In genomic region chr12:122244565-122245371, GRCh38 we compare ENCODE assay signal across 17 cellular contexts. TPM values are rescaled to one million over a fixed set of nuclear protein-coding genes. Genes with fewer than 3 reads are reported as not detected.
DNase-seq lines count a peak whose midpoint lies in the region; ATAC-seq and TF ChIP-seq lines count a peak whose summit lies in the region.
"Had no signal": no experiment of that assay in that cellular context is flagged by ENCODE, and none has a peak within 500 bp of the region (broad histone marks: within the 10 kb centered on the region; RNA-seq: fewer than 3 reads in every experiment).

No MANE protein-coding gene starts in this region.

- intact Hi-C loops in natural killer cell (cut with micrococcal nuclease): no loop called here

- POLR2A ChIA-PET in RWPE1 (lab: Yijun Ruan, JAX; ENCODE audit: low non-redundant PET): no interaction called here

- no peak for TF ChIP-seq CTCF in RWPE1 (conservative IDR thresholded peaks at IDR 0.05; ENCODE audit: low read depth)
- no peak for TF ChIP-seq CTCF in natural killer cell (IDR thresholded peaks at IDR 0.05)

- DNase-seq in GM03348 (ENCODE audit: low spot score): peak; percentile 13
- DNase-seq in RWPE1 (ENCODE audit: low spot score): peak; percentile 34
- DNase-seq in activated naive CD4-positive, alpha-beta T cell treated with anti-CD3 and anti-CD28 coated beads, Interleukin-2, amount 10 ng/mL, durations not matched to agents 7 days and 5 days: peak; percentile 30
- DNase-seq in natural killer cell: no peak
- DNase-seq in stimulated activated naive B cell treated with anti-CD40 and anti-IgM and Interleukin-4, amounts not matched to agents 10 μg/mL and 1 μg/mL and 100 μg/mL, for 72 hours: no peak
- DNase-seq in T1000 (lab: John Stamatoyannopoulos, UW): no peak
- DNase-seq: C1 segment of cervical spinal cord, EL, heart left ventricle, HFFc6, Karpas-422, midbrain, NCI-H1436 treated with DMSO at 0.1 percent for 48 hours, NCI-H446 had no signal

- no peaks in the 10 kb centered on the region for H3K27me3 Mint-ChIP-seq in activated naive CD4-positive, alpha-beta T cell treated with anti-CD3 and anti-CD28 coated beads, Interleukin-2, amount 10 ng/mL, durations not matched to agents 7 days and 5 days
- H3K27me3 Mint-ChIP-seq in natural killer cell (ENCODE audit: low read depth in 2 of 2): no peaks in the 10 kb centered on the region
- H3K27me3 Mint-ChIP-seq in stimulated activated naive B cell treated with anti-CD40 and anti-IgM and Interleukin-4, amounts not matched to agents 10 μg/mL and 1 μg/mL and 100 μg/mL, for 72 hours: no peaks in the 10 kb centered on the region

- CTCF ChIA-PET in RWPE1 (lab: Yijun Ruan, JAX): interaction anchor here (0.6 to 0.7 kb wide), 3 partner anchors 8 to 433 kb away, joined by 3 to 9 read pairs (median 4); no protein-coding TSS in a partner anchor
- CTCF ChIA-PET in activated naive CD4-positive, alpha-beta T cell treated with anti-CD3 and anti-CD28 coated beads, Interleukin-2, amount 10 ng/mL, durations not matched to agents 7 days and 5 days (lab: Charles Lee): interaction anchor here (0.5 to 1.4 kb wide), 6 partner anchors 14 to 124 kb away, joined by 3 to 6 read pairs (median 4); no protein-coding TSS in a partner anchor

- peak overlapping the region; percentile 73 for H3K4me3 Mint-ChIP-seq in activated naive CD4-positive, alpha-beta T cell treated with anti-CD3 and anti-CD28 coated beads, Interleukin-2, amount 10 ng/mL, durations not matched to agents 7 days and 5 days
- H3K4me3 Mint-ChIP-seq in natural killer cell: peak overlapping the region; percentile 1
- no peak overlapping the region for H3K4me3 Mint-ChIP-seq in stimulated activated naive B cell treated with anti-CD40 and anti-IgM and Interleukin-4, amounts not matched to agents 10 μg/mL and 1 μg/mL and 100 μg/mL, for 72 hours
- H3K4me3 Mint-ChIP-seq: HFFc6 had no signal

- H3K27ac ChIP-seq in RWPE1: no peak overlapping the region
- H3K27ac ChIP-seq: adrenal gland, epithelial cell of prostate had no signal

- peak in 1 of 3 donors; percentile 39 for ATAC-seq in natural killer cell
- no peak for ATAC-seq in stimulated activated naive B cell treated with anti-CD40 and anti-IgM and Interleukin-4, amounts not matched to agents 10 μg/mL and 1 μg/mL and 100 μg/mL, for 72 hours (replicated peaks)
- no peak for ATAC-seq in HG03442 (IDR thresholded peaks at IDR 0.05; ENCODE audit: unreplicated experiment)
- ATAC-seq: heart left ventricle had no signal

- peak overlapping the region; percentile 96 for H3K27ac Mint-ChIP-seq in activated naive CD4-positive, alpha-beta T cell treated with anti-CD3 and anti-CD28 coated beads, Interleukin-2, amount 10 ng/mL, durations not matched to agents 7 days and 5 days
- H3K27ac Mint-ChIP-seq in natural killer cell: peak overlapping the region in 1 of 2 donors; percentile 6
- H3K27ac Mint-ChIP-seq in stimulated activated naive B cell treated with anti-CD40 and anti-IgM and Interleukin-4, amounts not matched to agents 10 μg/mL and 1 μg/mL and 100 μg/mL, for 72 hours: no peak overlapping the region
- H3K27ac Mint-ChIP-seq: HFFc6 had no signal

- H3K36me3 Mint-ChIP-seq in activated naive CD4-positive, alpha-beta T cell treated with anti-CD3 and anti-CD28 coated beads, Interleukin-2, amount 10 ng/mL, durations not matched to agents 7 days and 5 days: peaks cover 28% of the 10 kb centered on the region
- peaks cover 9% of the 10 kb centered on the region for H3K36me3 Mint-ChIP-seq in natural killer cell
- peaks cover 42 to 49% of the 10 kb centered on the region in 2 donors for H3K36me3 Mint-ChIP-seq in stimulated activated naive B cell treated with anti-CD40 and anti-IgM and Interleukin-4, amounts not matched to agents 10 μg/mL and 1 μg/mL and 100 μg/mL, for 72 hours

- peaks cover 26% of the 10 kb centered on the region for H3K4me1 Mint-ChIP-seq in activated naive CD4-positive, alpha-beta T cell treated with anti-CD3 and anti-CD28 coated beads, Interleukin-2, amount 10 ng/mL, durations not matched to agents 7 days and 5 days
- peaks cover 0 to 6% of the 10 kb centered on the region in 2 donors for H3K4me1 Mint-ChIP-seq in natural killer cell
- H3K4me1 Mint-ChIP-seq in stimulated activated naive B cell treated with anti-CD40 and anti-IgM and Interleukin-4, amounts not matched to agents 10 μg/mL and 1 μg/mL and 100 μg/mL, for 72 hours: peaks cover 0 to 2% of the 10 kb centered on the region in 2 donors

- no peaks in the 10 kb centered on the region for H3K9me3 Mint-ChIP-seq in activated naive CD4-positive, alpha-beta T cell treated with anti-CD3 and anti-CD28 coated beads, Interleukin-2, amount 10 ng/mL, durations not matched to agents 7 days and 5 days
- H3K9me3 Mint-ChIP-seq in natural killer cell: no peaks in the 10 kb centered on the region
- H3K9me3 Mint-ChIP-seq in stimulated activated naive B cell treated with anti-CD40 and anti-IgM and Interleukin-4, amounts not matched to agents 10 μg/mL and 1 μg/mL and 100 μg/mL, for 72 hours: no peaks in the 10 kb centered on the region
- H3K9me3 Mint-ChIP-seq: HFFc6 had no signal

RNA-seq across cellular contexts. Expression of gene DIABLO, which starts 18.9 kb away (rescaled TPM):
- 100 to 1,000 TPM in 2 of 3 donors, 10 to 100 TPM in 1; 84.8 to 102 (median 101) TPM for total RNA-seq in natural killer cell

RNA-seq across cellular contexts. Expression of gene VPS33A, which starts 21.5 kb away (rescaled TPM):
- total RNA-seq in natural killer cell: 10 to 100 TPM; 19.2 to 26.3 (median 24.1) TPM

RNA-seq across cellular contexts. Expression of gene B3GNT4, which starts 41.3 kb away (rescaled TPM):
- total RNA-seq in natural killer cell: under 1 TPM; 0.25 to 0.68 (median 0.34) TPM
- total RNA-seq: heart left ventricle had no signal

Comparison
In these comparisons a context has a peak if more than half of its experiments do, and no peak if none do; other contexts are left out.
1. DNase-seq: peak in GM03348 (single experiment), RWPE1 (single experiment) and activated naive CD4-positive, alpha-beta T cell treated with anti-CD3 and anti-CD28 coated beads, Interleukin-2, amount 10 ng/mL, durations not matched to agents 7 days and 5 days (single experiment); none in natural killer cell (single experiment), stimulated activated naive B cell treated with anti-CD40 and anti-IgM and Interleukin-4, amounts not matched to agents 10 μg/mL and 1 μg/mL and 100 μg/mL, for 72 hours (single experiment) and T1000 (single experiment).
2. H3K4me3 Mint-ChIP-seq: peak in activated naive CD4-positive, alpha-beta T cell treated with anti-CD3 and anti-CD28 coated beads, Interleukin-2, amount 10 ng/mL, durations not matched to agents 7 days and 5 days (single experiment) and natural killer cell (single experiment); none in stimulated activated naive B cell treated with anti-CD40 and anti-IgM and Interleukin-4, amounts not matched to agents 10 μg/mL and 1 μg/mL and 100 μg/mL, for 72 hours (0 of 2).